In the genomic region with DNA sequence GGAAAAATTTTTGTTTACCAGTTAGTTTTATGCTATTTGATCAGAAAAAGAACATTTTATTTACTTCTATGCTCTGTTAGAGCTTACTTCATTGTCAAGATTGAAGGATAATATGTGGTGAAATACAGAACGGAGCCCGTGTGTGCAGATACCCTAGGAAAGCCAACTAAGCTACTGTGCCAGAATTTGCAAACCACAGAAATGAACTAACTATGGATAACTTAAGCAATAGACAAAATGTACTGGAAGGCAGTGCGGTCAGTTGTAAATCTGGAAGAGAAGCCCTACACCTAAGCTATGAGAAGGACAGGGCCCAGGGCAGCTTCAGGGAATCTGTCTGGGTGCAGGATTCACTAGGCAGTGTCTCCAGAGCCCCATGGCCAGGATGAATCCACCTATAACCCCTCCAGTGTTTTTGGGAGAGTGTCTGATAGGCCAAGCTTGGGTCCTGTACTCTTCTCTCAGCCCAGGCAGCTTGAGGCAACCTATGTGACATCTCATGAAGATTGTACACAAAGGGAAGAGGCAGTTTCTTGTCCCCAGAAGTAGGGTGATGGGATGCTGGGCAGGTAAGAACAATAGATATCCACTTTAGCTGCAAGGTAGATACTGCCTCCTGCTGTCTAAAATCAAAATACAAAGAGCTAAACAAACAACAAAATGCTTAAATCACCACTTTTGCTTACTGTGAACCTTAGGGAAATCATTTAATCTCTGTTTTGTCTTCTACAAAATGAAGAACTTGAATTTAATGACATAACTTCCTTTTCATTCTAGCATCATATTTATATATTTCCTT, we compare ENCODE assay signal across 18 cellular contexts. TPM values are rescaled to one million over a fixed set of nuclear protein-coding genes. Genes with fewer than 3 reads are reported as not detected.
A peak's percentile ranks its signal among the peaks of the same experiment; 100 is the strongest.
DNase-seq lines count a peak whose midpoint lies in the region; ATAC-seq, FAIRE-seq and TF ChIP-seq lines count a peak whose summit lies in the region.
"Had no signal": no experiment of that assay in that cellular context is flagged by ENCODE, and none has a peak within 500 bp of the region (broad histone marks: within the 10 kb centered on the region; RNA-seq: fewer than 3 reads in every experiment).

No MANE protein-coding gene starts in this region.

- no peaks in the 10 kb centered on the region for H3K9me3 ChIP-seq in Panc1 (ENCODE audit: control insufficient read depth, insufficient read depth, low read depth, low read length)
- no peaks in the 10 kb centered on the region for H3K9me3 ChIP-seq in left lung
- H3K9me3 ChIP-seq: adrenal gland, gastrocnemius medialis, ovary, spleen, suprapubic skin had no signal

- H3K36me3 ChIP-seq in Panc1 (ENCODE audit: control insufficient read depth, insufficient read depth, low read length) (no peaks in the 10 kb centered on the region), left lung (no peaks in the 10 kb centered on the region)
- H3K36me3 ChIP-seq: adrenal gland, gastrocnemius medialis, ovary, spleen, suprapubic skin had no signal

- FAIRE-seq in GM12892 (lab: Jason Lieb, UNC) = peak; percentile 56

- no peak for TF ChIP-seq POLR2A in GM12892 (IDR thresholded peaks at IDR 0.05; ENCODE audit: low read depth, low read length)

- H3K27me3 ChIP-seq in Panc1 (ENCODE audit: control insufficient read depth, insufficient read depth, low read length) (no peaks in the 10 kb centered on the region), left lung (no peaks in the 10 kb centered on the region)
- H3K27me3 ChIP-seq: adrenal gland, gastrocnemius medialis, ovary, spleen, suprapubic skin had no signal

- ATAC-seq in Panc1 (no peak), left lung (no peak)
- ATAC-seq: activated T-cell treated with anti-CD3 and anti-CD28 coated beads, Interleukin-2, amount 50 U/mL, for 4 hours; gastrocnemius medialis; T-cell had no signal

- H3K27ac ChIP-seq in 22Rv1 (no peak overlapping the region), Panc1 (ENCODE audit: low read length) (peak overlapping the region; percentile 12; the same call in 1 of the 2 replicates), left lung (no peak overlapping the region)
- H3K27ac ChIP-seq: adrenal gland, gastrocnemius medialis, ovary, spleen, suprapubic skin had no signal

- no peak overlapping the region for H3K4me3 ChIP-seq in Panc1 (ENCODE audit: low read depth in 2 of 2, low read length in 2 of 2)
- H3K4me3 ChIP-seq in fibroblast of mammary gland (ENCODE audit: control insufficient read depth, low read depth, low read length) = no peak overlapping the region
- H3K4me3 ChIP-seq in left lung = no peak overlapping the region
- H3K4me3 ChIP-seq: adrenal gland, gastrocnemius medialis, ovary, spleen, suprapubic skin had no signal

- POLR2A ChIA-PET in Panc1 (lab: Charles Lee) = no interaction called here

- H3K4me1 ChIP-seq in Panc1 (ENCODE audit: control insufficient read depth, insufficient read depth, low read length) (no peaks in the 10 kb centered on the region), left lung (no peaks in the 10 kb centered on the region)
- H3K4me1 ChIP-seq: gastrocnemius medialis, suprapubic skin had no signal

- BruUV-seq in Panc1 (replicated peaks; lab: Mats Ljungman, UMichigan) = no TSS peak

- intact Hi-C loops in Panc1 (cut with micrococcal nuclease; ENCODE audit: unreplicated experiment) = no loop called here
- intact Hi-C loops in left lung (cut with DNase I) = no loop called here

- DNase-seq in GM12892 (ENCODE audit: insufficient read length) (no peak), Panc1 (ENCODE audit: low read depth, low spot score) (no peak), fibroblast of mammary gland (ENCODE audit: low read depth) (no peak), pons (ENCODE audit: low spot score) (no peak), left lung (no peak), NCI-H146 (lab: John Stamatoyannopoulos, UW) (no peak)
- DNase-seq in activated CD4-positive, alpha-beta T cell treated with anti-CD3 and anti-CD28 coated beads for 4 hours = no peak
- DNase-seq: activated T-cell treated with anti-CD3 and anti-CD28 coated beads, Interleukin-2, amount 50 U/mL, for 4 hours; adrenal gland; gastrocnemius medialis; islet precursor cell; NCI-H1105 treated with DMSO at 0.1 percent for 48 hours; NCI-H2227 treated with DMSO at 0.1 percent for 48 hours; ovary; spleen; T-cell had no signal

- in situ Hi-C loops in Panc1 (cut with HindIII; ENCODE audit: low pct_unique_long_range_greater_than_20kb, low sequenced_read_pairs) = no loop called here

- CTCF ChIA-PET in Panc1 (lab: Charles Lee) = interaction anchor here (0.7 to 1.6 kb wide), 2 partner anchors 20 to 128 kb away, joined by 3 to 4 read pairs; no protein-coding TSS in a partner anchor

- peak; percentile 32 for TF ChIP-seq CTCF in 22Rv1 (IDR thresholded peaks at IDR 0.05)
- peak; percentile 49 for TF ChIP-seq CTCF in Panc1 (IDR thresholded peaks at IDR 0.05)
- peak; percentile 25 for TF ChIP-seq CTCF in fibroblast of mammary gland (conservative IDR thresholded peaks at IDR 0.05; ENCODE audit: control insufficient read depth, insufficient read depth, low read depth, low read length)
- TF ChIP-seq CTCF in left lung (IDR thresholded peaks at IDR 0.05) = no peak

RNA-seq across cellular contexts. Expression of gene MMP7, which starts 12.1 kb away (rescaled TPM):
- 5.7 TPM for polyA plus RNA-seq in GM12892 (2012; ENCODE audit: missing spikeins)
- 2.7 TPM for total RNA-seq in Panc1 (2021; ENCODE audit: unreplicated experiment)
- 1.7 TPM for polyA plus RNA-seq in Panc1 (2012; ENCODE audit: insufficient read length)
- total RNA-seq in left lung = 100 to 1,000 TPM in 1 of 2 donors, 10 to 100 TPM in 1; 13.8 to 136 TPM
- total RNA-seq: gastrocnemius medialis had no signal
- polyA plus RNA-seq: adrenal gland had no signal

Comparison
In these comparisons a context has a peak if more than half of its experiments do, and no peak if none do; other contexts are left out.
1. CTCF ChIP-seq: peak in 22Rv1 (single experiment), Panc1 (single experiment) and fibroblast of mammary gland (single experiment); none in left lung (0 of 2).